Comparison of ENCODE assay signal across 25 cellular contexts in genomic region chr2:128552141-128552805, GRCh38.
DNase-seq lines count a peak whose midpoint lies in the region; ATAC-seq, FAIRE-seq and TF ChIP-seq lines count a peak whose summit lies in the region.
"Had no signal": no experiment of that assay in that cellular context is flagged by ENCODE, and none has a peak within 500 bp of the region (broad histone marks: within the 10 kb centered on the region; RNA-seq: fewer than 3 reads in every experiment).

No MANE protein-coding gene starts in this region.

- in situ Hi-C loops in HepG2 (cut with HindIII; ENCODE audit: extremely low pct_ligation_motif_present, low pct_unique_long_range_greater_than_20kb), result no loop called here

- TF ChIP-seq CTCF in HepG2 (CRISPR knock-in tag; IDR thresholded peaks at IDR 0.05), result no peak

- no peak overlapping the region for H3K4me3 ChIP-seq in BLaER1
- H3K4me3 ChIP-seq in BLaER1 treated with 17β-estradiol and CSF1 and Interleukin-3, amounts not matched to agents 10 nM and 100 nM, result no peak overlapping the region
- H3K4me3 ChIP-seq in HepG2 (replicated peaks in 1 of 3; ENCODE audit: insufficient read depth in 1 of 3, low read depth in 2 of 3, low read length in 3 of 3), result no peak overlapping the region
- H3K4me3 ChIP-seq: GM23338, HAP-1, SJSA1 had no signal

- TF ChIP-seq EP300 in HepG2 (IDR thresholded peaks at IDR 0.05; ENCODE audit: low read depth in 2 of 2, low read length in 2 of 2) (no peak), HepG2 (CRISPR knock-in tag; IDR thresholded peaks at IDR 0.05; ENCODE audit: borderline replicate concordance) (no peak)

- CTCF ChIA-PET in HepG2 (lab: Yijun Ruan, JAX; ENCODE audit: low intra/inter-chr PET ratio, low total read pairs), result no interaction called here

- WGBS in HepG2 (ENCODE audit: low lambda C conversion rate), result 8% methylated on average over 8 of the region's 8 CpGs

- H3K27ac ChIP-seq in BLaER1, result 0 out of 2 replicates have a peak overlapping the region, but pooled peaks have one; percentile 6
- H3K27ac ChIP-seq in BLaER1 treated with 17β-estradiol and CSF1 and Interleukin-3, amounts not matched to agents 10 nM and 100 nM, result no peak overlapping the region
- no peak overlapping the region for H3K27ac ChIP-seq in HepG2 (ENCODE audit: extremely low read length, insufficient read depth, low read length)
- H3K27ac ChIP-seq: KMS-11, SJSA1 had no signal

- no peaks in the 10 kb centered on the region for H3K36me3 ChIP-seq in BLaER1
- H3K36me3 ChIP-seq in BLaER1 treated with 17β-estradiol and CSF1 and Interleukin-3, amounts not matched to agents 10 nM and 100 nM, result no peaks in the 10 kb centered on the region
- H3K36me3 ChIP-seq in HepG2 (replicated peaks in 1 of 2; ENCODE audit: control insufficient read depth in 1 of 2, insufficient read depth in 2 of 2, low read length in 2 of 2), result no peaks in the 10 kb centered on the region
- H3K36me3 ChIP-seq: BE2C, HAP-1, SJSA1 had no signal

- H4K20me1 ChIP-seq in BLaER1, result no peaks in the 10 kb centered on the region
- H4K20me1 ChIP-seq in BLaER1 treated with 17β-estradiol and CSF1 and Interleukin-3, amounts not matched to agents 10 nM and 100 nM, result no peaks in the 10 kb centered on the region
- H4K20me1 ChIP-seq in HepG2 (ENCODE audit: insufficient read depth, low read length), result no peaks in the 10 kb centered on the region

- DNase-seq in HepG2 (ENCODE audit: low spot score) (no peak), posterior vena cava (ENCODE audit: low spot score) (peak; percentile 55), kidney glomerular epithelial cell (lab: John Stamatoyannopoulos, UW) (no peak)
- DNase-seq: BE2C; CD4-positive, CD25-positive, alpha-beta regulatory T cell; HFFc6; IMR-90; MM.1S; NCI-H1694; NCI-H2029 treated with DMSO at 0.1 percent for 48 hours; NCI-H446 treated with DMSO at 0.1 percent for 48 hours; NCI-H526; NCI-H82; NK-92 treated with Interleukin-12 subunit alpha and Interleukin-12 subunit beta, amount 100 ng/mL, for 24 hours; PC-3 had no signal

- H3K4me1 ChIP-seq in BLaER1 (peaks cover 46% of the 10 kb centered on the region), HepG2 (ENCODE audit: insufficient read depth, low read length) (no peaks in the 10 kb centered on the region; the same call in 1 of the 2 replicates)
- peaks cover 12 to 52% (median 42%) of the 10 kb centered on the region in 10 experiments; a peak in 19 of 20 replicates for H3K4me1 ChIP-seq in BLaER1 treated with 17β-estradiol and CSF1 and Interleukin-3, amounts not matched to agents 10 nM and 100 nM
- H3K4me1 ChIP-seq: BE2C, HAP-1 had no signal

- no peak overlapping the region for H2AFZ ChIP-seq in HepG2 (ENCODE audit: low read length)
- H2AFZ ChIP-seq: GM23338 had no signal

- FAIRE-seq in HepG2 (lab: Jason Lieb, UNC), result no peak
- FAIRE-seq: D721Med, GM18507 had no signal

- H3K9ac ChIP-seq in BLaER1 (no peak overlapping the region), HepG2 (ENCODE audit: insufficient read depth, low read depth, low read length) (no peak overlapping the region)
- no peak overlapping the region; a peak in 2 of 22 replicates for H3K9ac ChIP-seq in BLaER1 treated with 17β-estradiol and CSF1 and Interleukin-3, amounts not matched to agents 10 nM and 100 nM
- H3K9ac ChIP-seq: KMS-11 had no signal

- H3K9me3 ChIP-seq in BLaER1 (no peaks in the 10 kb centered on the region), HepG2 (ENCODE audit: low read length) (no peaks in the 10 kb centered on the region)
- H3K9me3 ChIP-seq in BLaER1 treated with 17β-estradiol and CSF1 and Interleukin-3, amounts not matched to agents 10 nM and 100 nM (replicated peaks in 1 of 11), result peaks cover 0 to 8% (median 0%) of the 10 kb centered on the region in 11 experiments; a peak in 5 of 22 replicates
- H3K9me3 ChIP-seq: BE2C, HAP-1, SJSA1 had no signal

- no peaks in the 10 kb centered on the region for H3K27me3 ChIP-seq in BLaER1
- H3K27me3 ChIP-seq in BLaER1 treated with 17β-estradiol and CSF1 and Interleukin-3, amounts not matched to agents 10 nM and 100 nM, result no peaks in the 10 kb centered on the region
- peaks cover 0 to 58% of the 10 kb centered on the region in 2 experiments; a peak in 3 of 5 replicates for H3K27me3 ChIP-seq in HepG2 (ENCODE audit: control insufficient read depth in 1 of 2, insufficient read depth in 2 of 2, low read length in 2 of 2)
- H3K27me3 ChIP-seq: BE2C, SJSA1 had no signal

- no peak for TF ChIP-seq RAD21 in HepG2 (CRISPR knock-in tag; IDR thresholded peaks at IDR 0.05)

- no peak for TF ChIP-seq POLR2A in HepG2 (IDR thresholded peaks at IDR 0.05; ENCODE audit: insufficient read depth in 1 of 2, low read depth in 2 of 2, low read length in 2 of 2)

- POLR2A ChIA-PET in HepG2 (lab: Yijun Ruan, JAX), result no interaction called here

- peak; percentile 14; the same call in 2 of the 3 replicates for ATAC-seq in HepG2
- ATAC-seq in GM18520 (IDR thresholded peaks at IDR 0.05; ENCODE audit: unreplicated experiment), result no peak
- ATAC-seq in HG03025 (IDR thresholded peaks at IDR 0.05; ENCODE audit: low FRiP score, unreplicated experiment), result no peak
- ATAC-seq: GM23338, PC-3 had no signal

- H3K4me2 ChIP-seq in BLaER1 (peak overlapping the region; percentile 66), HepG2 (ENCODE audit: low read depth, low read length) (no peak overlapping the region)
- peak overlapping the region in 8 of 11 experiments; percentile 17 to 69 (median 56); a peak in 13 of 22 replicates for H3K4me2 ChIP-seq in BLaER1 treated with 17β-estradiol and CSF1 and Interleukin-3, amounts not matched to agents 10 nM and 100 nM
- H3K4me2 ChIP-seq: GM23338, KMS-11 had no signal

- intact Hi-C loops in HepG2 (cut with micrococcal nuclease; ENCODE audit: unreplicated experiment) (no loop called here), posterior vena cava (cut with DNase I) (no loop called here)

- no peaks in the 10 kb centered on the region for H3K79me2 ChIP-seq in HepG2 (ENCODE audit: insufficient read depth, low read length)

- no TSS peak for BruUV-seq in HepG2 (replicated peaks; lab: Mats Ljungman, UMichigan)

TF ChIP-seq in HepG2, 621 proteins besides CTCF, POLR2A, EP300 and RAD21:
- TF ChIP-seq MAFK (conservative IDR thresholded peaks at IDR 0.05 in 1 of 2, IDR thresholded peaks at IDR 0.05 in 1 of 2; ENCODE audit: low read length in 2 of 2), result 0 out of 4 replicates have a peak, but pooled peaks of 1 of the 2 experiments have one; percentile 3
- no peak for TF ChIP-seq ZBTB49 (CRISPR knock-in tag; IDR thresholded peaks at IDR 0.05; ENCODE audit: borderline replicate concordance)
- TF ChIP-seq TFAP4 (IDR thresholded peaks at IDR 0.05; ENCODE audit: borderline replicate concordance, low read depth), result 0 out of 2 replicates have a peak, but pooled peaks have one; percentile 22
- no peak for TF ChIP-seq RELA (CRISPR knock-in tag; IDR thresholded peaks at IDR 0.05)
- peak; percentile 27; the same call in 1 of the 2 replicates for TF ChIP-seq MNT (IDR thresholded peaks at IDR 0.05)
- TF ChIP-seq BHLHE40 (IDR thresholded peaks at IDR 0.05; ENCODE audit: low read length), result peak; percentile 66
